In genomic region chr14:32413967-32414640, GRCh38 we compare ENCODE assay signal across 25 cellular contexts.
DNase-seq lines count a peak whose midpoint lies in the region; ATAC-seq and TF ChIP-seq lines count a peak whose summit lies in the region.
"Had no signal": no experiment of that assay in that cellular context is flagged by ENCODE, and none has a peak within 500 bp of the region (broad histone marks: within the 10 kb centered on the region; RNA-seq: fewer than 3 reads in every experiment).

No MANE protein-coding gene starts in this region.

- BruUV-seq in mammary epithelial cell (replicated peaks; lab: Mats Ljungman, UMichigan) (no TSS peak), MCF 10A (replicated peaks; lab: Mats Ljungman, UMichigan) (no TSS peak), Calu3 (replicated peaks; lab: Mats Ljungman, UMichigan) (no TSS peak)

- peak overlapping the region; percentile 30 for H3K4me2 ChIP-seq in mammary epithelial cell (ENCODE audit: insufficient read depth, low read depth, low read length)
- H3K4me2 ChIP-seq: KMS-11 had no signal

- WGBS in mammary epithelial cell (ENCODE audit: low coverage, missing lambda C conversion rate), result 48% methylated on average over 4 of the region's 4 CpGs

- H3K4me1 Mint-ChIP-seq in MCF 10A (ENCODE audit: insufficient read depth, unreplicated experiment) (peaks cover 6% of the 10 kb centered on the region), type B pancreatic cell (ENCODE audit: unreplicated experiment) (peaks cover 31% of the 10 kb centered on the region), Calu3 (ENCODE audit: low read depth, unreplicated experiment) (peaks cover 33% of the 10 kb centered on the region)
- H3K4me1 Mint-ChIP-seq: activated naive CD4-positive, alpha-beta T cell treated with anti-CD3 and anti-CD28 coated beads, Interleukin-2, amount 50 U/mL, for 24 hours; activated T-helper 17 cell treated with anti-CD3 and anti-CD28 coated beads, Interleukin-2, amount 50 U/mL, for 72 hours; CD8-positive, alpha-beta memory T cell; T-cell had no signal

- CTCF ChIA-PET in mammary epithelial cell (lab: Charles Lee; ENCODE audit: low non-redundant PET), result no interaction called here
- CTCF ChIA-PET in MCF 10A (lab: Yijun Ruan, JAX), result interaction anchor here (0.6 kb wide), 1 partner anchor 1818 kb away, joined by 4 read pairs; no protein-coding TSS in a partner anchor
- CTCF ChIA-PET in Calu3 (lab: Charles Lee), result interaction anchor here (0.5 kb wide), 1 partner anchor 194 kb away, joined by 3 read pairs; no protein-coding TSS in a partner anchor

- POLR2A ChIA-PET in MCF 10A (lab: Yijun Ruan, JAX), result no interaction called here

- intact Hi-C loops in mammary epithelial cell (cut with micrococcal nuclease) (no loop called here), MCF 10A (cut with micrococcal nuclease) (no loop called here), Calu3 (cut with micrococcal nuclease; ENCODE audit: unreplicated experiment) (no loop called here)

- H3K27ac ChIP-seq in mammary epithelial cell (ENCODE audit: insufficient read depth, low read depth, low read length) (no peak overlapping the region), VCaP (peak overlapping the region; percentile 68)
- H3K27ac ChIP-seq: KMS-11, stomach had no signal

- no peaks in the 10 kb centered on the region for H3K79me2 ChIP-seq in mammary epithelial cell (ENCODE audit: insufficient read depth, low read length)

- no peak overlapping the region for H3K27ac Mint-ChIP-seq in MCF 10A (ENCODE audit: low read depth, unreplicated experiment)
- peak overlapping the region; percentile 82 for H3K27ac Mint-ChIP-seq in type B pancreatic cell
- H3K27ac Mint-ChIP-seq in Calu3 (ENCODE audit: unreplicated experiment), result no peak overlapping the region
- H3K27ac Mint-ChIP-seq: activated CD4-positive, alpha-beta memory T cell treated with anti-CD3 and anti-CD28 coated beads for 36 hours; activated naive CD4-positive, alpha-beta T cell treated with anti-CD3 and anti-CD28 coated beads, Interleukin-2, amount 50 U/mL, for 24 hours; activated T-helper 17 cell treated with anti-CD3 and anti-CD28 coated beads, Interleukin-2, amount 50 U/mL, for 72 hours; CD8-positive, alpha-beta memory T cell; T-cell had no signal

- no peak overlapping the region for H3K4me3 Mint-ChIP-seq in MCF 10A (ENCODE audit: unreplicated experiment)
- no peak overlapping the region for H3K4me3 Mint-ChIP-seq in type B pancreatic cell
- no peak overlapping the region for H3K4me3 Mint-ChIP-seq in Calu3 (ENCODE audit: low read depth, unreplicated experiment)
- H3K4me3 Mint-ChIP-seq: activated CD4-positive, alpha-beta memory T cell treated with anti-CD3 and anti-CD28 coated beads for 36 hours; activated naive CD4-positive, alpha-beta T cell treated with anti-CD3 and anti-CD28 coated beads, Interleukin-2, amount 50 U/mL, for 24 hours; activated T-helper 17 cell treated with anti-CD3 and anti-CD28 coated beads, Interleukin-2, amount 50 U/mL, for 72 hours; CD8-positive, alpha-beta memory T cell; T-cell had no signal

- peak overlapping the region; percentile 12 for H2AFZ ChIP-seq in mammary epithelial cell (ENCODE audit: low read depth, low read length)

- H3K9me3 Mint-ChIP-seq in MCF 10A (ENCODE audit: unreplicated experiment), result no peaks in the 10 kb centered on the region
- no peaks in the 10 kb centered on the region for H3K9me3 Mint-ChIP-seq in type B pancreatic cell
- H3K9me3 Mint-ChIP-seq in Calu3 (ENCODE audit: low read depth, unreplicated experiment), result no peaks in the 10 kb centered on the region
- H3K9me3 Mint-ChIP-seq: activated CD4-positive, alpha-beta memory T cell treated with anti-CD3 and anti-CD28 coated beads for 36 hours; activated naive CD4-positive, alpha-beta T cell treated with anti-CD3 and anti-CD28 coated beads, Interleukin-2, amount 50 U/mL, for 24 hours; activated T-helper 17 cell treated with anti-CD3 and anti-CD28 coated beads, Interleukin-2, amount 50 U/mL, for 72 hours; T-cell had no signal

- dilution Hi-C loops in mammary epithelial cell (cut with HindIII; ENCODE audit: low sequenced_read_pairs), result no loop called here

- peak; percentile 88 for ATAC-seq in esophagus mucosa
- ATAC-seq: activated CD4-positive, CD25-positive, alpha-beta regulatory T cell treated with anti-CD3 and anti-CD28 coated beads, Interleukin-2, amount 50 U/mL, for 24 hours; activated T-helper 17 cell treated with anti-CD3 and anti-CD28 coated beads, Interleukin-2, amount 50 U/mL, for 72 hours; sciatic nerve; T-cell had no signal

- in situ Hi-C loops in mammary epithelial cell (cut with MboI; ENCODE audit: low sequenced_read_pairs in 2 of 2), result no loop called here

- H3K4me3 ChIP-seq in mammary epithelial cell (replicated peaks in 1 of 3; ENCODE audit: insufficient read depth in 1 of 3, low read depth in 2 of 3, low read length in 3 of 3), result no peak overlapping the region
- H3K4me3 ChIP-seq: lung, stomach, transverse colon had no signal

- peak; percentile 39 for DNase-seq in mammary epithelial cell
- no peak for DNase-seq in MCF 10A (ENCODE audit: unreplicated experiment)
- DNase-seq in type B pancreatic cell (ENCODE audit: extremely low spot score, unreplicated experiment), result no peak
- DNase-seq in SKM-1 (lab: John Stamatoyannopoulos, UW; ENCODE audit: unreplicated experiment), result no peak
- no peak for DNase-seq in Calu3
- DNase-seq in OCI-M1 (lab: John Stamatoyannopoulos, UW), result no peak
- DNase-seq: activated CD4-positive, alpha-beta memory T cell treated with anti-CD3 and anti-CD28 coated beads for 36 hours; activated CD8-positive, alpha-beta memory T cell treated with anti-CD3 and anti-CD28 coated beads, Interleukin-2, amount 50 U/mL, for 48 hours; CD8-positive, alpha-beta memory T cell; DMS79; kidney; NCI-H2227 treated with DMSO at 0.1 percent for 48 hours; NCI-H748 treated with DMSO at 0.1 percent for 48 hours; posterior cingulate gyrus; stomach; T-cell; transverse colon had no signal

- peaks cover 25% of the 10 kb centered on the region for H3K4me1 ChIP-seq in mammary epithelial cell (ENCODE audit: insufficient read depth, low read length)

- no peak for TF ChIP-seq CTCF in mammary epithelial cell (conservative IDR thresholded peaks at IDR 0.05 in 1 of 2, IDR thresholded peaks at IDR 0.05 in 1 of 2; ENCODE audit: extremely low read depth in 1 of 2, insufficient read depth in 1 of 2, low read depth in 1 of 2, low read length in 2 of 2)
- no peak for TF ChIP-seq CTCF in MCF 10A (IDR thresholded peaks at IDR 0.05; ENCODE audit: unreplicated experiment)
- TF ChIP-seq CTCF in VCaP (conservative IDR thresholded peaks at IDR 0.05), result no peak
- TF ChIP-seq CTCF in type B pancreatic cell (conservative IDR thresholded peaks at IDR 0.05), result no peak
- no peak for TF ChIP-seq CTCF in Calu3 (IDR thresholded peaks at IDR 0.05; ENCODE audit: unreplicated experiment)

- H3K27me3 Mint-ChIP-seq in MCF 10A (ENCODE audit: insufficient read depth, unreplicated experiment), result no peaks in the 10 kb centered on the region
- H3K27me3 Mint-ChIP-seq in type B pancreatic cell, result no peaks in the 10 kb centered on the region
- no peaks in the 10 kb centered on the region for H3K27me3 Mint-ChIP-seq in Calu3 (ENCODE audit: unreplicated experiment)
- H3K27me3 Mint-ChIP-seq: activated CD4-positive, alpha-beta memory T cell treated with anti-CD3 and anti-CD28 coated beads for 36 hours; activated naive CD4-positive, alpha-beta T cell treated with anti-CD3 and anti-CD28 coated beads, Interleukin-2, amount 50 U/mL, for 24 hours had no signal

- no peaks in the 10 kb centered on the region for H3K36me3 Mint-ChIP-seq in MCF 10A (ENCODE audit: insufficient read depth, unreplicated experiment)
- no peaks in the 10 kb centered on the region for H3K36me3 Mint-ChIP-seq in type B pancreatic cell
- H3K36me3 Mint-ChIP-seq in Calu3 (ENCODE audit: insufficient read depth, unreplicated experiment), result no peaks in the 10 kb centered on the region
- H3K36me3 Mint-ChIP-seq: activated CD4-positive, alpha-beta memory T cell treated with anti-CD3 and anti-CD28 coated beads for 36 hours; activated naive CD4-positive, alpha-beta T cell treated with anti-CD3 and anti-CD28 coated beads, Interleukin-2, amount 50 U/mL, for 24 hours; CD8-positive, alpha-beta memory T cell; T-cell had no signal

- H3K27me3 ChIP-seq in mammary epithelial cell (ENCODE audit: insufficient read depth, low read length), result no peaks in the 10 kb centered on the region
- H3K27me3 ChIP-seq: stomach, transverse colon had no signal

- no peaks in the 10 kb centered on the region for H3K36me3 ChIP-seq in mammary epithelial cell (ENCODE audit: insufficient read depth, low read length)
- H3K36me3 ChIP-seq: stomach, transverse colon had no signal

- H3K9me3 ChIP-seq in mammary epithelial cell (replicated peaks; ENCODE audit: insufficient read depth, low read length), result no peaks in the 10 kb centered on the region
- H3K9me3 ChIP-seq: stomach, transverse colon had no signal

- H3K9ac ChIP-seq in mammary epithelial cell (ENCODE audit: insufficient read depth, low read length), result no peak overlapping the region
- H3K9ac ChIP-seq: KMS-11 had no signal

- no peaks in the 10 kb centered on the region for H4K20me1 ChIP-seq in mammary epithelial cell (ENCODE audit: insufficient read depth, low read length)
